13 cellular contexts compared by ENCODE assay signal in genomic region chr3:18246336-18247060, GRCh38.
"Had no signal": no experiment of that assay in that cellular context is flagged by ENCODE, and none has a peak within 500 bp of the region (broad histone marks: within the 10 kb centered on the region; RNA-seq: fewer than 3 reads in every experiment).

No MANE protein-coding gene starts in this region.

- H3K36me3 Mint-ChIP-seq: activated naive CD4-positive, alpha-beta T cell treated with anti-CD3 and anti-CD28 coated beads, Interleukin-2, amount 50 U/mL, for 24 hours; stimulated activated naive B cell treated with anti-CD40 and anti-IgM and Interleukin-4, amounts not matched to agents 10 μg/mL and 1 μg/mL and 100 μg/mL, for 72 hours had no signal

- H3K27ac Mint-ChIP-seq: activated CD4-positive, alpha-beta T cell treated with anti-CD3 and anti-CD28 coated beads, Interleukin-2, amount 10 ng/mL, durations not matched to agents 7 days and 5 days; activated naive CD4-positive, alpha-beta T cell treated with anti-CD3 and anti-CD28 coated beads, Interleukin-2, amount 50 U/mL, for 24 hours; nephron; stimulated activated naive B cell treated with anti-CD40 and anti-IgM and Interleukin-4, amounts not matched to agents 10 μg/mL and 1 μg/mL and 100 μg/mL, for 72 hours had no signal

- H3K4me1 Mint-ChIP-seq: activated CD4-positive, alpha-beta T cell treated with anti-CD3 and anti-CD28 coated beads, Interleukin-2, amount 10 ng/mL, durations not matched to agents 7 days and 5 days; activated naive CD4-positive, alpha-beta T cell treated with anti-CD3 and anti-CD28 coated beads, Interleukin-2, amount 50 U/mL, for 24 hours; stimulated activated naive B cell treated with anti-CD40 and anti-IgM and Interleukin-4, amounts not matched to agents 10 μg/mL and 1 μg/mL and 100 μg/mL, for 72 hours had no signal

- H3K9me3 Mint-ChIP-seq: activated CD4-positive, alpha-beta T cell treated with anti-CD3 and anti-CD28 coated beads, Interleukin-2, amount 10 ng/mL, durations not matched to agents 7 days and 5 days; activated naive CD4-positive, alpha-beta T cell treated with anti-CD3 and anti-CD28 coated beads, Interleukin-2, amount 50 U/mL, for 24 hours; nephron; stimulated activated naive B cell treated with anti-CD40 and anti-IgM and Interleukin-4, amounts not matched to agents 10 μg/mL and 1 μg/mL and 100 μg/mL, for 72 hours had no signal

- H3K4me3 Mint-ChIP-seq: activated CD4-positive, alpha-beta T cell treated with anti-CD3 and anti-CD28 coated beads, Interleukin-2, amount 10 ng/mL, durations not matched to agents 7 days and 5 days; activated naive CD4-positive, alpha-beta T cell treated with anti-CD3 and anti-CD28 coated beads, Interleukin-2, amount 50 U/mL, for 24 hours; nephron; stimulated activated naive B cell treated with anti-CD40 and anti-IgM and Interleukin-4, amounts not matched to agents 10 μg/mL and 1 μg/mL and 100 μg/mL, for 72 hours had no signal

- ATAC-seq: gastrocnemius medialis, heart right ventricle, left lung, psoas muscle, sciatic nerve had no signal

- DNase-seq: activated CD4-positive, alpha-beta T cell treated with anti-CD3 and anti-CD28 coated beads, Interleukin-2, amount 10 ng/mL, durations not matched to agents 7 days and 5 days; activated effector memory CD4-positive, alpha-beta T cell treated with Interleukin-2 at 50 U/mL for 16 hours; gastrocnemius medialis; heart right ventricle; islet precursor cell; left lung; psoas muscle; spleen; stimulated activated CD4-positive, alpha-beta T cell treated with anti-CD3 and anti-CD28 coated beads, Interleukin-1b, Interleukin-23, amount 100 ng/mL, for 48 hours; stimulated activated naive B cell treated with anti-CD40 and anti-IgM and Interleukin-4, amounts not matched to agents 10 μg/mL and 1 μg/mL and 100 μg/mL, for 72 hours had no signal
